In the genomic region with DNA sequence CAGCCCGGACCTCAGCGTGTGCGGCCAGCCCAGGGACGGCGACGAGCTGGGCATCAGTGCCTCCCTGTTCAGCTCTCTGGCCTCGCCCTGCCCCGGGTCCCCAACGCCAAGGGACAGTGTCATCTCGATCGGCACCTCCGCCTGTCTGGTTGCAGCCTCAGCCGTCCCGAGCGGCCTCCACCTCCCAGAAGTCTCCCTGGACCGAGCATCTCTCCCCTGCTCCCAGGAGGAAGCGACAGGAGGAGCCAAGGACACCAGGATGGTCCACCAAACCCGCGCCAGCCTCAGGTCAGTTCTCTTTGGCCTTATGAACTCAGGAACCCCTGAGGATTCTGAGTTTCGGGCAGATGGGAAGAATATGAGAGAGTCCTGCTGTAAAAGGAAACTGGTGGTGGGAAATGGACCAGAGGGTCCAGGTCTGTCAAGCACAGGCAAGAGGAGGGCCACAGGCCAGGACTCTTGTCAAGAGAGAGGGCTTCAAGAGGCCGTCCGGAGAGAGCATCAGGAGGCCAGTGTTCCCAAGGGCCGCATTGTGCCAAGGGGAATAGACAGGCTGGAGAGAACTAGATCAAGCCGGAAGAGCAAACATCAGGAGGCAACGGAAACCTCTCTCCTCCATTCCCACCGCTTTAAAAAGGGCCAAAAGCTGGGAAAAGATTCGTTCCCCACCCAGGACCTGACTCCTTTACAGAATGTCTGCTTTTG, we compare ENCODE assay signal across 8 cellular contexts. TPM values are rescaled to one million over a fixed set of nuclear protein-coding genes. Genes with fewer than 3 reads are reported as not detected.
DNase-seq lines count a peak whose midpoint lies in the region; ATAC-seq, FAIRE-seq and TF ChIP-seq lines count a peak whose summit lies in the region.

No MANE protein-coding gene starts in this region.

- no peak overlapping the region for H3K4ac ChIP-seq in mesendoderm (ENCODE audit: low read depth, low read length)

- H2BK15ac ChIP-seq in mesendoderm (replicated peaks; ENCODE audit: low read depth), result no peak overlapping the region

- POLR2A ChIA-PET in A549 (lab: Yijun Ruan, JAX), result interaction anchor here (1.0 to 2.1 kb wide), 3 partner anchors 12 to 71 kb away, joined by 3 to 17 read pairs (median 4); a partner anchor contains a TSS

- peak overlapping the region; percentile 96 for H3K4me2 ChIP-seq in A549
- H3K4me2 ChIP-seq in astrocyte (ENCODE audit: low read length), result peak overlapping the region; percentile 99
- peak overlapping the region; percentile 66 for H3K4me2 ChIP-seq in mesendoderm (ENCODE audit: low read length)

- H2AK5ac ChIP-seq in mesendoderm (ENCODE audit: low read length), result no peak overlapping the region

- no peak overlapping the region for H2BK5ac ChIP-seq in mesendoderm (ENCODE audit: low read length)

- peaks cover 11% of the 10 kb centered on the region for H4K20me1 ChIP-seq in astrocyte (ENCODE audit: insufficient read depth, low read length)

- no peak overlapping the region for H4K8ac ChIP-seq in mesendoderm (ENCODE audit: low read depth, low read length)

- H3K79me1 ChIP-seq in mesendoderm (ENCODE audit: low read length), result peaks cover 20% of the 10 kb centered on the region

- H3K36me3 Mint-ChIP-seq in astrocyte (ENCODE audit: low read depth, unreplicated experiment), result peaks cover 3% of the 10 kb centered on the region

- H3K79me2 ChIP-seq in astrocyte (ENCODE audit: insufficient read depth, low read length), result peaks cover 53% of the 10 kb centered on the region
- H3K79me2 ChIP-seq in mesendoderm (ENCODE audit: control insufficient read depth, insufficient read depth, low read length), result peaks cover 27% of the 10 kb centered on the region

- H2BK120ac ChIP-seq in mesendoderm (ENCODE audit: low read depth, low read length), result no peak overlapping the region

- in situ Hi-C loops in HAP-1 (cut with MboI; ENCODE audit: low sequenced_read_pairs), result no loop called here

- H3K27ac Mint-ChIP-seq in astrocyte (ENCODE audit: unreplicated experiment), result peak overlapping the region; percentile 71

- H3K4me3 ChIP-seq in A549, result peak overlapping the region; percentile 60
- H3K4me3 ChIP-seq in HAP-1, result peak overlapping the region; percentile 97
- H3K4me3 ChIP-seq in astrocyte (ENCODE audit: insufficient read depth, low read depth, low read length), result peak overlapping the region; percentile 98
- peak overlapping the region; percentile 47 for H3K4me3 ChIP-seq in mesendoderm (ENCODE audit: low read length)

- TF ChIP-seq CTCF in A549 (IDR thresholded peaks at IDR 0.05) (no peak), astrocyte (IDR thresholded peaks at IDR 0.05; ENCODE audit: insufficient read depth, low read depth, low read length) (no peak)

- H3K9ac ChIP-seq in astrocyte (ENCODE audit: low read length), result peak overlapping the region; percentile 98
- H3K9ac ChIP-seq in mesendoderm (ENCODE audit: low read length), result peak overlapping the region; percentile 87

- WGBS in A549 (ENCODE audit: missing lambda C conversion rate), result 24% methylated on average over 25 of the region's 27 CpGs
- no CpG with 5 or more reads among the region's 27 CpGs for WGBS in mesendoderm (ENCODE audit: extremely low coverage, insufficient coverage, low lambda C conversion rate)

- no peak overlapping the region for H4K5ac ChIP-seq in mesendoderm (ENCODE audit: low read length)

- no peak for TF ChIP-seq EP300 in A549 (IDR thresholded peaks at IDR 0.05)

- ATAC-seq in A549, result no peak

- peak overlapping the region; percentile 100 for H2AFZ ChIP-seq in astrocyte (ENCODE audit: low read depth, low read length)

- H3K27me3 Mint-ChIP-seq in astrocyte (ENCODE audit: low read depth, unreplicated experiment), result no peaks in the 10 kb centered on the region

- CTCF ChIA-PET in A549 (lab: Yijun Ruan, JAX), result interaction anchor here (1.1 to 8.3 kb wide), 5 partner anchors 13 to 680 kb away, joined by 3 to 141 read pairs (median 4); no protein-coding TSS in a partner anchor

- H3K36me3 ChIP-seq in HAP-1 (replicated peaks), result peaks cover 60% of the 10 kb centered on the region
- H3K36me3 ChIP-seq in astrocyte (ENCODE audit: insufficient read depth, low read length), result no peaks in the 10 kb centered on the region
- H3K36me3 ChIP-seq in mesendoderm (ENCODE audit: control insufficient read depth, insufficient read depth, low read length), result peaks cover 11% of the 10 kb centered on the region

- H3K56ac ChIP-seq in mesendoderm (ENCODE audit: low read length), result peak overlapping the region; percentile 87

- H3K27ac ChIP-seq in A549 (peak overlapping the region; percentile 88 to 89), astrocyte (ENCODE audit: low read depth, low read length) (peak overlapping the region; percentile 88), mesendoderm (ENCODE audit: low read depth, low read length) (no peak overlapping the region)

- DNase-seq in A549 (ENCODE audit: low read depth in 1 of 2, low spot score in 1 of 2) (no peak), HAP-1 (ENCODE audit: low spot score in 2 of 2) (peak in 1 of 2 experiments; percentile 35), astrocyte (ENCODE audit: low read depth) (no peak), mesendoderm (peak; percentile 48), iPS-NIHi7 (ENCODE audit: extremely low spot score) (no peak), foreskin melanocyte (no peak), MV-4-11 (lab: John Stamatoyannopoulos, UW) (no peak)
- no peak for DNase-seq in NK-92 treated with Interleukin-12 subunit alpha and Interleukin-12 subunit beta, amount 100 ng/mL, for 24 hours (lab: John Stamatoyannopoulos, UW)

- peaks cover 16% of the 10 kb centered on the region for H3K4me1 Mint-ChIP-seq in astrocyte (ENCODE audit: low read depth, unreplicated experiment)

- TF ChIP-seq RAD21 in A549 (conservative IDR thresholded peaks at IDR 0.05 in 1 of 2, IDR thresholded peaks at IDR 0.05 in 1 of 2), result no peak

- FAIRE-seq in A549 (lab: Jason Lieb, UNC) (no peak), astrocyte (lab: Jason Lieb, UNC) (no peak)

- no peak overlapping the region for H3K23ac ChIP-seq in mesendoderm (ENCODE audit: low read length)

- H3K4me1 ChIP-seq in A549, result peaks cover 38% of the 10 kb centered on the region
- H3K4me1 ChIP-seq in HAP-1, result peaks cover 12% of the 10 kb centered on the region
- H3K4me1 ChIP-seq in astrocyte (ENCODE audit: insufficient read depth, low read length), result peaks cover 28% of the 10 kb centered on the region
- H3K4me1 ChIP-seq in mesendoderm (ENCODE audit: control insufficient read depth, low read depth, low read length), result no peaks in the 10 kb centered on the region

- no peaks in the 10 kb centered on the region for H3K9me3 Mint-ChIP-seq in astrocyte (ENCODE audit: unreplicated experiment)

- TF ChIP-seq POLR2A in A549 (IDR thresholded peaks at IDR 0.05; ENCODE audit: low read length), result no peak

- H3K9me3 ChIP-seq in A549 (no peaks in the 10 kb centered on the region), HAP-1 (no peaks in the 10 kb centered on the region), astrocyte (ENCODE audit: insufficient read depth, low read depth, low read length) (no peaks in the 10 kb centered on the region)

- H3K27me3 ChIP-seq in HAP-1 (ENCODE audit: low read depth) (no peaks in the 10 kb centered on the region), astrocyte (ENCODE audit: insufficient read depth, low read length) (no peaks in the 10 kb centered on the region), mesendoderm (ENCODE audit: insufficient read depth, low read length, poor library complexity) (no peaks in the 10 kb centered on the region)

- H3K18ac ChIP-seq in mesendoderm (ENCODE audit: low read length), result no peak overlapping the region

- H3K4me3 Mint-ChIP-seq in astrocyte (ENCODE audit: unreplicated experiment), result peak overlapping the region; percentile 95

TF ChIP-seq in A549, 52 proteins besides CTCF, POLR2A, EP300 and RAD21 (continues in another document):
- TF ChIP-seq NR3C1 (IDR thresholded peaks at IDR 0.05), result no peak
- no peak for TF ChIP-seq MAZ (IDR thresholded peaks at IDR 0.05; ENCODE audit: borderline replicate concordance, low read depth, low read length)
- no peak for TF ChIP-seq HDAC2 (IDR thresholded peaks at IDR 0.05)
- TF ChIP-seq RNF2 (IDR thresholded peaks at IDR 0.05; ENCODE audit: borderline replicate concordance, low read depth), result no peak
- TF ChIP-seq EHF (CRISPR knock-in tag; IDR thresholded peaks at IDR 0.05), result no peak
- TF ChIP-seq CHD2 (IDR thresholded peaks at IDR 0.05; ENCODE audit: low read length, partially characterized antibody), result no peak

RNA-seq across cellular contexts. Expression of a gene that starts 0.8 kb away (rescaled TPM):
- polyA plus RNA-seq in A549 (2011; rRNA removed) (8.7 and 10.0 TPM in 2 replicates), A549 (2017; fragmentation: RNase III; extraction: RNeasy Plus Mini Kit Qiagen cat#74134 plus additional on column Dnase treatment) (10.9 to 12.0 TPM (median 11.5 TPM) in 3 replicates)
- polyA plus RNA-seq in A549 (2012; cell fraction: cytosol; rRNA removed), result 6.6 and 9.3 TPM in 2 replicates
- 5.5 and 7.5 TPM in 2 replicates for polyA plus RNA-seq in A549 (2012; cell fraction: nucleus; rRNA removed)
- polyA minus RNA-seq in A549 (2011; rRNA and poly(A)+ RNA removed), result 11.9 and 13.5 TPM in 2 replicates
- 1.7 and 2.4 TPM in 2 replicates for total RNA-seq in astrocyte
- polyA plus RNA-seq in mesendoderm (2013, experiment 1 of 2), result 13.2 TPM
- polyA plus RNA-seq in mesendoderm (2013, experiment 2 of 2), result 12.8 TPM

RNA-seq across cellular contexts. Expression of a gene that starts 28.6 kb away (rescaled TPM):
- polyA plus RNA-seq in A549 (2011; rRNA removed) (7.8 and 12.2 TPM in 2 replicates), A549 (2017; fragmentation: RNase III; extraction: RNeasy Plus Mini Kit Qiagen cat#74134 plus additional on column Dnase treatment) (10.6 to 13.3 TPM (median 11.8 TPM) in 3 replicates)
- polyA plus RNA-seq in A549 (2012; cell fraction: cytosol; rRNA removed), result 14.5 and 17.4 TPM in 2 replicates
- polyA plus RNA-seq in A549 (2012; cell fraction: nucleus; rRNA removed), result 30.8 and 32.3 TPM in 2 replicates
- polyA minus RNA-seq in A549 (2011; rRNA and poly(A)+ RNA removed), result 10.5 and 12.9 TPM in 2 replicates
- total RNA-seq in astrocyte, result 2.4 TPM in 2 replicates
- polyA plus RNA-seq in mesendoderm (2013, experiment 1 of 2), result 1.2 TPM
- 1.1 TPM for polyA plus RNA-seq in mesendoderm (2013, experiment 2 of 2)

RNA-seq across cellular contexts. Expression of a gene that starts 55.9 kb away (rescaled TPM):
- 53.3 and 68.3 TPM in 2 replicates for polyA plus RNA-seq in A549 (2011; rRNA removed)
- polyA plus RNA-seq in A549 (2012; cell fraction: cytosol; rRNA removed), result 167 and 256 TPM in 2 replicates
- polyA plus RNA-seq in A549 (2012; cell fraction: nucleus; rRNA removed), result 139 and 184 TPM in 2 replicates
- 109 to 122 TPM (median 115 TPM) in 3 replicates for polyA plus RNA-seq in A549 (2017; fragmentation: RNase III; extraction: RNeasy Plus Mini Kit Qiagen cat#74134 plus additional on column Dnase treatment)
- 17.1 and 18.5 TPM in 2 replicates for polyA minus RNA-seq in A549 (2011; rRNA and poly(A)+ RNA removed)
- total RNA-seq in astrocyte, result 49.7 and 52.2 TPM in 2 replicates
- 182 TPM for polyA plus RNA-seq in mesendoderm (2013, experiment 1 of 2)
- 181 TPM for polyA plus RNA-seq in mesendoderm (2013, experiment 2 of 2)

RNA-seq across cellular contexts. Expression of a gene that starts 56.1 kb away (rescaled TPM):
- polyA plus RNA-seq in A549 (2011; rRNA removed), result 89.1 and 122 TPM in 2 replicates
- 172 and 239 TPM in 2 replicates for polyA plus RNA-seq in A549 (2012; cell fraction: cytosol; rRNA removed)
- polyA plus RNA-seq in A549 (2012; cell fraction: nucleus; rRNA removed), result 185 and 192 TPM in 2 replicates
- polyA plus RNA-seq in A549 (2017; fragmentation: RNase III; extraction: RNeasy Plus Mini Kit Qiagen cat#74134 plus additional on column Dnase treatment), result 229 to 234 TPM (median 233 TPM) in 3 replicates
- polyA minus RNA-seq in A549 (2011; rRNA and poly(A)+ RNA removed), result 92.7 and 105 TPM in 2 replicates
- 193 and 194 TPM in 2 replicates for total RNA-seq in astrocyte
- 59.8 TPM for polyA plus RNA-seq in mesendoderm (2013, experiment 1 of 2)
- 59.8 TPM for polyA plus RNA-seq in mesendoderm (2013, experiment 2 of 2)

Comparison
In these comparisons a context has a peak if more than half of its experiments do, and no peak if none do; other contexts are left out.
1. H3K4me3 ChIP-seq: peak in every context shown above with its lines; median percentile 98 in astrocyte; 97 in HAP-1; 60 in A549; 47 in mesendoderm.